In genomic region chr6:145233955-145234354, GRCh38 we compare ENCODE assay signal across 30 cellular contexts.
"Had no signal": no experiment of that assay in that cellular context is flagged by ENCODE, and none has a peak within 500 bp of the region (broad histone marks: within the 10 kb centered on the region; RNA-seq: fewer than 3 reads in every experiment).

No MANE protein-coding gene starts in this region.

- H3K36me3 Mint-ChIP-seq: activated naive CD8-positive, alpha-beta T cell treated with anti-CD3 and anti-CD28 coated beads for 36 hours had no signal

- H3K27me3 ChIP-seq: breast epithelium, SJCRH30 had no signal

- H3K36me3 ChIP-seq: breast epithelium, SJCRH30 had no signal

- ATAC-seq: activated T-cell treated with anti-CD3 and anti-CD28 coated beads, Interleukin-2, amount 50 U/mL, for 4 hours; activated T-helper 17 cell treated with anti-CD3 and anti-CD28 coated beads, Interleukin-2, amount 50 U/mL, for 72 hours; K562; Panc1 had no signal

- H3K9me3 ChIP-seq: breast epithelium, SJCRH30, SK-N-SH had no signal

- H3K4me3 ChIP-seq: breast epithelium, K562, SJCRH30 had no signal

- H3K27ac ChIP-seq: breast epithelium, RWPE1, SJCRH30 had no signal

- DNase-seq: activated B cell treated with CpG ODN at 0.5 μM for 24 hours; activated CD4-positive, alpha-beta T cell treated with anti-CD3 and anti-CD28 coated beads for 1 hour; activated CD4-positive, alpha-beta T cell treated with anti-CD3 and anti-CD28 coated beads, Interleukin-2, amount 10 ng/mL, durations not matched to agents 24 days and 14 days; activated CD4-positive, alpha-beta T cell treated with anti-CD3 and anti-CD28 coated beads, Interleukin-2, amount 50 U/mL, for 48 hours; activated gamma-delta T cell; activated naive CD4-positive, alpha-beta T cell treated with anti-CD3 and anti-CD28 coated beads for 36 hours; activated naive CD8-positive, alpha-beta T cell treated with anti-CD3 and anti-CD28 coated beads for 36 hours; activated T-cell treated with anti-CD3 and anti-CD28 coated beads, Interleukin-2, amount 50 U/mL, for 4 hours; anterior cingulate cortex; central memory CD4-positive, alpha-beta T cell; Karpas-422; NCI-H1092; NCI-H1417; NCI-H1930; NCI-H2171; NCI-H2227 treated with DMSO at 0.1 percent for 48 hours; NCI-H446 treated with DMSO at 0.1 percent for 48 hours; NCI-H524 treated with DMSO at 0.1 percent for 48 hours; NCI-H748 treated with DMSO at 0.1 percent for 48 hours; NK-92 treated with Interleukin-12 subunit alpha and Interleukin-12 subunit beta, amount 100 ng/mL, for 24 hours; OCI-M1; Right ventricle myocardium superior; SJCRH30; SK-N-SH; T-helper 1 cell had no signal

- H3K9me3 Mint-ChIP-seq: activated T-helper 17 cell treated with anti-CD3 and anti-CD28 coated beads, Interleukin-2, amount 50 U/mL, for 72 hours had no signal

- H3K27ac Mint-ChIP-seq: activated B cell treated with CpG ODN at 0.5 μM for 24 hours; activated CD4-positive, alpha-beta T cell treated with anti-CD3 and anti-CD28 coated beads, Interleukin-2, amount 10 ng/mL, durations not matched to agents 24 days and 14 days; activated naive CD4-positive, alpha-beta T cell treated with anti-CD3 and anti-CD28 coated beads for 36 hours; activated naive CD8-positive, alpha-beta T cell treated with anti-CD3 and anti-CD28 coated beads for 36 hours; activated T-helper 17 cell treated with anti-CD3 and anti-CD28 coated beads, Interleukin-2, amount 50 U/mL, for 72 hours had no signal
